In the genomic region with DNA sequence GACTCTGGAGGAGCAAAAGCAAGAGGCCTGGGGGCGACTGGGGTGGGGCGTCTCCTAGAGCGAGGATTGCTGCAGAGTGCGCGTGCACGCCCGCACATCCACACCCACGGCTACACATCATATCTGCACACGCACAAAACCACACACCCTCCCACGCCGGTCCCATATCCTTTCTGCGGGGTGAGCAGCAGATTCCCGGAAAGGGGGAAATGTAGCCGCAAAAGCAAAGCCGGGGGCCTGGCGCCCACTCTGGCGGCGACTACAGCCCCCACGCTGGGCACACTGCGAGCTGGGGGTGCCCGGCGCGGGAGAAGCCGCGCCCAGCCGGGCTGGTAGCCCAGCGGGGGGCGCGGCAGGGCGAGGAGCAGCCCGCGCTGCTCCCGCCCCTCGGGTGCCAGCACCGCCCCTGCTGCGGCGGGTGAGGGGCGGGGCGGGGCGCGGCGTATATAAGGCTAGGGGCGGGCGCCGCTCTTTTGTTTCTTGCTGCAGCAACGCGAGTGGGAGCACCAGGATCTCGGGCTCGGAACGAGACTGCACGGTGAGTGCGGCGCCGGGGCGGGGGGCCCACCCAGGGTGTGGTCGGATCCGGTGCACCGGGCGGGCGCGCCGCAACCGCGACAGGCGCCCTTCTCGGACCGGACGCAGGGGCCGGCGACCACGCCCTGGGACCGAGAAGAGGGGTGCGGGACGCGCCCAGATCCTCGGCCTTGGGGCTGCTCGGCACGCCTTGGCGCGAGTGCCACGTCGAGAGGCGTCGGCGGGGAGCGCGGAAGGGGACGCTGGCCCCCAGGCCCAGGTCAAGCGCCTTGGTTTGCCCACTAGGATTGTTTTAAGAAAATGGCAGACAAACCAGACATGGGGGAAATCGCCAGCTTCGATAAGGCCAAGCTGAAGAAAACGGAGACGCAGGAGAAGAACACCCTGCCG, we compare ENCODE assay signal across 1 cellular context.
TF ChIP-seq lines count a peak whose summit lies in the region.

A gene (plus strand): TSS at position 476 of the 927 bp plus-strand sequence.

TF ChIP-seq in HepG2, 621 proteins besides CTCF, POLR2A, EP300 and RAD21 (continued from another document and continues in another):
- TF ChIP-seq, protein P1, sequence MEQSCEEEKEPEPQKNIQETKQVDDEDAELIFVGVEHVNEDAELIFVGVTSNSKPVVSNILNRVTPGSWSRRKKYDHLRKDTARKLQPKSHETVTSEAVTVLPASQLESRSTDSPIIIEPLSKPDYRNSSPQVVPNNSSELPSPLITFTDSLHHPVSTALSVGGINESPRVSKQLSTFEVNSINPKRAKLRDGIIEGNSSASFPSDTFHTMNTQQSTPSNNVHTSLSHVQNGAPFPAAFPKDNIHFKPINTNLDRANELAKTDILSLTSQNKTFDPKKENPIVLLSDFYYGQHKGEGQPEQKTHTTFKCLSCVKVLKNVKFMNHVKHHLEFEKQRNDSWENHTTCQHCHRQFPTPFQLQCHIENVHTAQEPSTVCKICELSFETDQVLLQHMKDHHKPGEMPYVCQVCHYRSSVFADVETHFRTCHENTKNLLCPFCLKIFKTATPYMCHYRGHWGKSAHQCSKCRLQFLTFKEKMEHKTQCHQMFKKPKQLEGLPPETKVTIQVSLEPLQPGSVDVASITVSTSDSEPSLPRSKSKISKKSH (CRISPR knock-in tag; IDR thresholded peaks at IDR 0.05; ENCODE audit: borderline replicate concordance) = no peak
- no peak for TF ChIP-seq SCMH1 (CRISPR knock-in tag; IDR thresholded peaks at IDR 0.05; ENCODE audit: borderline replicate concordance)
- TF ChIP-seq HOXD1 (CRISPR knock-in tag; IDR thresholded peaks at IDR 0.05) = 0 out of 2 replicates have a peak, but pooled peaks have one; percentile 29
- TF ChIP-seq PHF20 (CRISPR knock-in tag; IDR thresholded peaks at IDR 0.05) = peak; percentile 62
- no peak for TF ChIP-seq ZNF891 (CRISPR knock-in tag; IDR thresholded peaks at IDR 0.05)
- TF ChIP-seq, protein P2, sequence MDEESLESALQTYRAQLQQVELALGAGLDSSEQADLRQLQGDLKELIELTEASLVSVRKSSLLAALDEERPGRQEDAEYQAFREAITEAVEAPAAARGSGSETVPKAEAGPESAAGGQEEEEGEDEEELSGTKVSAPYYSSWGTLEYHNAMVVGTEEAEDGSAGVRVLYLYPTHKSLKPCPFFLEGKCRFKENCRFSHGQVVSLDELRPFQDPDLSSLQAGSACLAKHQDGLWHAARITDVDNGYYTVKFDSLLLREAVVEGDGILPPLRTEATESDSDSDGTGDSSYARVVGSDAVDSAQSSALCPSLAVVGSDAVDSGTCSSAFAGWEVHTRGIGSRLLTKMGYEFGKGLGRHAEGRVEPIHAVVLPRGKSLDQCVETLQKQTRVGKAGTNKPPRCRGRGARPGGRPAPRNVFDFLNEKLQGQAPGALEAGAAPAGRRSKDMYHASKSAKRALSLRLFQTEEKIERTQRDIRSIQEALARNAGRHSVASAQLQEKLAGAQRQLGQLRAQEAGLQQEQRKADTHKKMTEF (CRISPR knock-in tag; IDR thresholded peaks at IDR 0.05) = peak; percentile 88
- peak; percentile 79 for TF ChIP-seq GABPB1 (CRISPR knock-in tag; IDR thresholded peaks at IDR 0.05)
- TF ChIP-seq NR2C2 (CRISPR knock-in tag; IDR thresholded peaks at IDR 0.05; ENCODE audit: borderline replicate concordance) = peak; percentile 51
- TF ChIP-seq PHF5A (CRISPR knock-in tag; IDR thresholded peaks at IDR 0.05; ENCODE audit: low read depth, unreplicated experiment) = peak; percentile 14
- no peak for TF ChIP-seq ZNF33A (CRISPR knock-in tag; IDR thresholded peaks at IDR 0.05; ENCODE audit: borderline replicate concordance)
- 0 out of 2 replicates have a peak, but pooled peaks have one; percentile 69 for TF ChIP-seq ZNF747 (CRISPR knock-in tag; IDR thresholded peaks at IDR 0.05; ENCODE audit: borderline replicate concordance)
- peak; percentile 86; the same call in 1 of the 2 replicates for TF ChIP-seq REXO4 (CRISPR knock-in tag; IDR thresholded peaks at IDR 0.05; ENCODE audit: borderline replicate concordance)
- no peak for TF ChIP-seq ZNF350 (CRISPR knock-in tag; IDR thresholded peaks at IDR 0.05; ENCODE audit: borderline replicate concordance, low read depth)
- TF ChIP-seq, protein P3, sequence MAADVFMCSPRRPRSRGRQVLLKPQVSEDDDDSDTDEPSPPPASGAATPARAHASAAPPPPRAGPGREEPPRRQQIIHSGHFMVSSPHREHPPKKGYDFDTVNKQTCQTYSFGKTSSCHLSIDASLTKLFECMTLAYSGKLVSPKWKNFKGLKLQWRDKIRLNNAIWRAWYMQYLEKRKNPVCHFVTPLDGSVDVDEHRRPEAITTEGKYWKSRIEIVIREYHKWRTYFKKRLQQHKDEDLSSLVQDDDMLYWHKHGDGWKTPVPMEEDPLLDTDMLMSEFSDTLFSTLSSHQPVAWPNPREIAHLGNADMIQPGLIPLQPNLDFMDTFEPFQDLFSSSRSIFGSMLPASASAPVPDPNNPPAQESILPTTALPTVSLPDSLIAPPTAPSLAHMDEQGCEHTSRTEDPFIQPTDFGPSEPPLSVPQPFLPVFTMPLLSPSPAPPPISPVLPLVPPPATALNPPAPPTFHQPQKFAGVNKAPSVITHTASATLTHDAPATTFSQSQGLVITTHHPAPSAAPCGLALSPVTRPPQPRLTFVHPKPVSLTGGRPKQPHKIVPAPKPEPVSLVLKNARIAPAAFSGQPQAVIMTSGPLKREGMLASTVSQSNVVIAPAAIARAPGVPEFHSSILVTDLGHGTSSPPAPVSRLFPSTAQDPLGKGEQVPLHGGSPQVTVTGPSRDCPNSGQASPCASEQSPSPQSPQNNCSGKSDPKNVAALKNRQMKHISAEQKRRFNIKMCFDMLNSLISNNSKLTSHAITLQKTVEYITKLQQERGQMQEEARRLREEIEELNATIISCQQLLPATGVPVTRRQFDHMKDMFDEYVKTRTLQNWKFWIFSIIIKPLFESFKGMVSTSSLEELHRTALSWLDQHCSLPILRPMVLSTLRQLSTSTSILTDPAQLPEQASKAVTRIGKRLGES (CRISPR knock-in tag; IDR thresholded peaks at IDR 0.05; ENCODE audit: borderline replicate concordance) = 0 out of 2 replicates have a peak, but pooled peaks have one; percentile 31
- TF ChIP-seq ZBTB1 (CRISPR knock-in tag; IDR thresholded peaks at IDR 0.05; ENCODE audit: borderline replicate concordance) = no peak
- peak; percentile 96 for TF ChIP-seq ZNF263 (CRISPR knock-in tag; IDR thresholded peaks at IDR 0.05)
- TF ChIP-seq ZNF431 (CRISPR knock-in tag; IDR thresholded peaks at IDR 0.05; ENCODE audit: borderline replicate concordance, low read depth) = peak; percentile 89
- no peak for TF ChIP-seq ZNF557 (CRISPR knock-in tag; IDR thresholded peaks at IDR 0.05)
- TF ChIP-seq ARNT (IDR thresholded peaks at IDR 0.05) = no peak
- TF ChIP-seq, protein P4, sequence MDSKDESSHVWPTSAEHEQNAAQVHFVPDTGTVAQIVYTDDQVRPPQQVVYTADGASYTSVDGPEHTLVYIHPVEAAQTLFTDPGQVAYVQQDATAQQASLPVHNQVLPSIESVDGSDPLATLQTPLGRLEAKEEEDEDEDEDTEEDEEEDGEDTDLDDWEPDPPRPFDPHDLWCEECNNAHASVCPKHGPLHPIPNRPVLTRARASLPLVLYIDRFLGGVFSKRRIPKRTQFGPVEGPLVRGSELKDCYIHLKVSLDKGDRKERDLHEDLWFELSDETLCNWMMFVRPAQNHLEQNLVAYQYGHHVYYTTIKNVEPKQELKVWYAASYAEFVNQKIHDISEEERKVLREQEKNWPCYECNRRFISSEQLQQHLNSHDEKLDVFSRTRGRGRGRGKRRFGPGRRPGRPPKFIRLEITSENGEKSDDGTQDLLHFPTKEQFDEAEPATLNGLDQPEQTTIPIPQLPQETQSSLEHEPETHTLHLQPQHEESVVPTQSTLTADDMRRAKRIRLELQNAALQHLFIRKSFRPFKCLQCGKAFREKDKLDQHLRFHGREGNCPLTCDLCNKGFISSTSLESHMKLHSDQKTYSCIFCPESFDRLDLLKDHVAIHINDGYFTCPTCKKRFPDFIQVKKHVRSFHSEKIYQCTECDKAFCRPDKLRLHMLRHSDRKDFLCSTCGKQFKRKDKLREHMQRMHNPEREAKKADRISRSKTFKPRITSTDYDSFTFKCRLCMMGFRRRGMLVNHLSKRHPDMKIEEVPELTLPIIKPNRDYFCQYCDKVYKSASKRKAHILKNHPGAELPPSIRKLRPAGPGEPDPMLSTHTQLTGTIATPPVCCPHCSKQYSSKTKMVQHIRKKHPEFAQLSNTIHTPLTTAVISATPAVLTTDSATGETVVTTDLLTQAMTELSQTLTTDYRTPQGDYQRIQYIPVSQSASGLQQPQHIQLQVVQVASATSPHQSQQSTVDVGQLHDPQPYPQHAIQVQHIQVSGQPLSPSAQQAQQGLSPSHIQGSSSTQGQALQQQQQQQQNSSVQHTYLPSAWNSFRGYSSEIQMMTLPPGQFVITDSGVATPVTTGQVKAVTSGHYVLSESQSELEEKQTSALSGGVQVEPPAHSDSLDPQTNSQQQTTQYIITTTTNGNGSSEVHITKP (CRISPR knock-in tag; IDR thresholded peaks at IDR 0.05; ENCODE audit: low read depth) = 0 out of 2 replicates have a peak, but pooled peaks have one; percentile 31
- no peak for TF ChIP-seq JUNB (CRISPR knock-in tag; IDR thresholded peaks at IDR 0.05; ENCODE audit: borderline replicate concordance)
- TF ChIP-seq, protein P5, sequence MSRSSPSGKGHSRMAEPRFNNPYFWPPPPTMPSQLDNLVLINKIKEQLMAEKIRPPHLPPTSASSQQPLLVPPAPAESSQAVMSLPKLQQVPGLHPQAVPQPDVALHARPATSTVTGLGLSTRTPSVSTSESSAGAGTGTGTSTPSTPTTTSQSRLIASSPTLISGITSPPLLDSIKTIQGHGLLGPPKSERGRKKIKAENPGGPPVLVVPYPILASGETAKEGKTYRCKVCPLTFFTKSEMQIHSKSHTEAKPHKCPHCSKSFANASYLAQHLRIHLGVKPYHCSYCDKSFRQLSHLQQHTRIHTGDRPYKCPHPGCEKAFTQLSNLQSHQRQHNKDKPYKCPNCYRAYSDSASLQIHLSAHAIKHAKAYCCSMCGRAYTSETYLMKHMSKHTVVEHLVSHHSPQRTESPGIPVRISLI (CRISPR knock-in tag; IDR thresholded peaks at IDR 0.05; ENCODE audit: borderline replicate concordance) = no peak
- no peak for TF ChIP-seq GATAD2A (CRISPR knock-in tag; IDR thresholded peaks at IDR 0.05)
- no peak for TF ChIP-seq CBX2 (IDR thresholded peaks at IDR 0.05; ENCODE audit: low read depth, low read length)
- no peak; the same call in 1 of the 2 replicates for TF ChIP-seq CBX2 (CRISPR knock-in tag; IDR thresholded peaks at IDR 0.05; ENCODE audit: low read depth)
- no peak; the same call in 1 of the 2 replicates for TF ChIP-seq ZC3H4 (CRISPR knock-in tag; IDR thresholded peaks at IDR 0.05; ENCODE audit: borderline replicate concordance)
- 0 out of 2 replicates have a peak, but pooled peaks have one; percentile 45 for TF ChIP-seq ZNF354B (CRISPR knock-in tag; IDR thresholded peaks at IDR 0.05)
- TF ChIP-seq SALL2 (CRISPR knock-in tag; IDR thresholded peaks at IDR 0.05) = peak; percentile 92
- no peak for TF ChIP-seq ZBTB21 (CRISPR knock-in tag; IDR thresholded peaks at IDR 0.05)
- peak; percentile 87; the same call in 1 of the 2 replicates for TF ChIP-seq EEA1 (CRISPR knock-in tag; IDR thresholded peaks at IDR 0.05; ENCODE audit: borderline replicate concordance)
- TF ChIP-seq ARHGAP35 (CRISPR knock-in tag; IDR thresholded peaks at IDR 0.05; ENCODE audit: borderline replicate concordance) = peak; percentile 94
- TF ChIP-seq ZNF749 (CRISPR knock-in tag; IDR thresholded peaks at IDR 0.05; ENCODE audit: borderline replicate concordance) = no peak; the same call in 1 of the 2 replicates
- peak; percentile 42; the same call in 1 of the 2 replicates for TF ChIP-seq ZNF121 (CRISPR knock-in tag; IDR thresholded peaks at IDR 0.05)
- TF ChIP-seq, protein P6, sequence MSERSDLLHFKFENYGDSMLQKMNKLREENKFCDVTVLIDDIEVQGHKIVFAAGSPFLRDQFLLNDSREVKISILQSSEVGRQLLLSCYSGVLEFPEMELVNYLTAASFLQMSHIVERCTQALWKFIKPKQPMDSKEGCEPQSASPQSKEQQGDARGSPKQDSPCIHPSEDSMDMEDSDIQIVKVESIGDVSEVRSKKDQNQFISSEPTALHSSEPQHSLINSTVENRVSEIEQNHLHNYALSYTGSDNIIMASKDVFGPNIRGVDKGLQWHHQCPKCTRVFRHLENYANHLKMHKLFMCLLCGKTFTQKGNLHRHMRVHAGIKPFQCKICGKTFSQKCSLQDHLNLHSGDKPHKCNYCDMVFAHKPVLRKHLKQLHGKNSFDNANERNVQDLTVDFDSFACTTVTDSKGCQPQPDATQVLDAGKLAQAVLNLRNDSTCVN (CRISPR knock-in tag; IDR thresholded peaks at IDR 0.05; ENCODE audit: borderline replicate concordance) = no peak
- TF ChIP-seq CENPT (CRISPR knock-in tag; IDR thresholded peaks at IDR 0.05; ENCODE audit: low read depth) = peak; percentile 79
- TF ChIP-seq, protein P7, sequence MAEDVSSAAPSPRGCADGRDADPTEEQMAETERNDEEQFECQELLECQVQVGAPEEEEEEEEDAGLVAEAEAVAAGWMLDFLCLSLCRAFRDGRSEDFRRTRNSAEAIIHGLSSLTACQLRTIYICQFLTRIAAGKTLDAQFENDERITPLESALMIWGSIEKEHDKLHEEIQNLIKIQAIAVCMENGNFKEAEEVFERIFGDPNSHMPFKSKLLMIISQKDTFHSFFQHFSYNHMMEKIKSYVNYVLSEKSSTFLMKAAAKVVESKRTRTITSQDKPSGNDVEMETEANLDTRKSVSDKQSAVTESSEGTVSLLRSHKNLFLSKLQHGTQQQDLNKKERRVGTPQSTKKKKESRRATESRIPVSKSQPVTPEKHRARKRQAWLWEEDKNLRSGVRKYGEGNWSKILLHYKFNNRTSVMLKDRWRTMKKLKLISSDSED (CRISPR knock-in tag; IDR thresholded peaks at IDR 0.05) = peak; percentile 74; the same call in 1 of the 2 replicates
- TF ChIP-seq SOX5 (CRISPR knock-in tag; IDR thresholded peaks at IDR 0.05; ENCODE audit: borderline replicate concordance) = peak; percentile 77; the same call in 1 of the 2 replicates
- peak; percentile 80 for TF ChIP-seq ZNF768 (CRISPR knock-in tag; IDR thresholded peaks at IDR 0.05)
- TF ChIP-seq CHD2 (IDR thresholded peaks at IDR 0.05; ENCODE audit: low read depth, low read length) = peak; percentile 81
- TF ChIP-seq, protein P8, sequence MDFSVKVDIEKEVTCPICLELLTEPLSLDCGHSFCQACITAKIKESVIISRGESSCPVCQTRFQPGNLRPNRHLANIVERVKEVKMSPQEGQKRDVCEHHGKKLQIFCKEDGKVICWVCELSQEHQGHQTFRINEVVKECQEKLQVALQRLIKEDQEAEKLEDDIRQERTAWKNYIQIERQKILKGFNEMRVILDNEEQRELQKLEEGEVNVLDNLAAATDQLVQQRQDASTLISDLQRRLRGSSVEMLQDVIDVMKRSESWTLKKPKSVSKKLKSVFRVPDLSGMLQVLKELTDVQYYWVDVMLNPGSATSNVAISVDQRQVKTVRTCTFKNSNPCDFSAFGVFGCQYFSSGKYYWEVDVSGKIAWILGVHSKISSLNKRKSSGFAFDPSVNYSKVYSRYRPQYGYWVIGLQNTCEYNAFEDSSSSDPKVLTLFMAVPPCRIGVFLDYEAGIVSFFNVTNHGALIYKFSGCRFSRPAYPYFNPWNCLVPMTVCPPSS (IDR thresholded peaks at IDR 0.05) = no peak
- TF ChIP-seq, protein P9, sequence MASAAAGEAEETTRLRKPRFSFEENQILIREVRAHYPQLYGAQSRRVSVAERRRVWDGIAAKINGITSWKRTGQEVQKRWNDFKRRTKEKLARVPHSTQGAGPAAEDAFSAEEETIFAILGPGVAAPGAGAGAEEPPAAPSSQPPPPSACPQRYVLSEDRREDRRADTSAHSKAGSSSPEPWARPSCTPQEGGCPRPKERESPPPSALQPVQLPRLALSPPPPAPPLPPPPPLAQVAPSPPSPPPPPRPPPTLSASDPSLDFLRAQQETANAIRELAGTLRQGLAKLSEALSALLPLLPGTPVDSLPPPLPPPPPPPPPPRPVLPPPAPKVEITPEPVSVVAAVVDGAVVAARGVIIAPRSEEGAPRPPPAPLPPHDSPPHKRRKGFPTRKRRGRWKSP (CRISPR knock-in tag; IDR thresholded peaks at IDR 0.05) = peak; percentile 81
- no peak for TF ChIP-seq ZNF670 (CRISPR knock-in tag; IDR thresholded peaks at IDR 0.05; ENCODE audit: borderline replicate concordance)
- TF ChIP-seq ZNF781 (CRISPR knock-in tag; IDR thresholded peaks at IDR 0.05; ENCODE audit: borderline replicate concordance, not compliant biosample characterization) = no peak
- no peak for TF ChIP-seq SMARCC2 (IDR thresholded peaks at IDR 0.05)
